33 cellular contexts compared by ENCODE assay signal in genomic region chr19:39037194-39037593, GRCh38. TPM values are rescaled to one million over a fixed set of nuclear protein-coding genes. Genes with fewer than 3 reads are reported as not detected.
"Had no signal": no experiment of that assay in that cellular context is flagged by ENCODE, and none has a peak within 500 bp of the region (broad histone marks: within the 10 kb centered on the region; RNA-seq: fewer than 3 reads in every experiment).

No MANE protein-coding gene starts in this region.

- FAIRE-seq: pancreas had no signal

- H3K9me3 ChIP-seq: pancreas, psoas muscle, suprapubic skin, testis, tibial artery, transverse colon, upper lobe of right lung, uterus had no signal

- H3K4me1 Mint-ChIP-seq: nephron had no signal

- H3K27ac ChIP-seq: neural progenitor cell, pancreas, psoas muscle, spleen, suprapubic skin, testis, tibial artery, transverse colon, upper lobe of right lung, uterus had no signal

- H3K9me3 Mint-ChIP-seq: natural killer cell, type B pancreatic cell had no signal

- H3K4me3 Mint-ChIP-seq: naive thymus-derived CD4-positive, alpha-beta T cell; natural killer cell; nephron; neural progenitor cell; stimulated activated memory B cell treated with anti-CD40 and anti-IgM and Interleukin-4, amounts not matched to agents 10 μg/mL and 1 μg/mL and 100 μg/mL, for 72 hours; stimulated activated naive CD8-positive, alpha-beta T cell treated with anti-CD3 and anti-CD28 coated beads, Interleukin-15, amount 100 ng/mL, for 72 hours; type B pancreatic cell had no signal

- H3K4me1 ChIP-seq: neural progenitor cell, pancreas, psoas muscle, uterus had no signal

- DNase-seq: naive thymus-derived CD4-positive, alpha-beta T cell; natural killer cell; occipital lobe; pancreas; psoas muscle; right cardiac atrium; spleen; stimulated activated CD4-positive, alpha-beta T cell treated with anti-CD3 and anti-CD28 coated beads, Interleukin-12 subunit alpha, Interleukin-12 subunit beta, amount 100 ng/mL, for 4 hours; stimulated activated CD4-positive, alpha-beta T cell treated with anti-CD3 and anti-CD28 coated beads, Interleukin-1b, Interleukin-23, amount 100 ng/mL, for 48 hours; stimulated activated CD4-positive, alpha-beta T cell treated with anti-CD3 and anti-CD28 coated beads, Interleukin-4, amount 100 ng/mL, for 1 hour; stimulated activated CD4-positive, alpha-beta T cell treated with anti-CD3 and anti-CD28 coated beads, Interleukin-4, amount 100 ng/mL, for 4 hours; stimulated activated CD8-positive, alpha-beta memory T cell treated with anti-CD3 and anti-CD28 coated beads, Interleukin-4, amount 100 ng/mL, for 48 hours; stimulated activated naive CD4-positive, alpha-beta T cell; stimulated activated naive CD8-positive, alpha-beta T cell treated with anti-CD3 and anti-CD28 coated beads, Interleukin-15, amount 100 ng/mL, for 72 hours; stimulated activated naive CD8-positive, alpha-beta T cell treated with anti-CD3 and anti-CD28 coated beads, Interleukin-15, Interleukin-2, amounts not matched to agents 100 U/mL and 50 U/mL, for 24 hours; substantia nigra; testis; tibial artery; transverse colon; upper lobe of right lung; uterus had no signal

- H3K27ac Mint-ChIP-seq: naive thymus-derived CD4-positive, alpha-beta T cell; natural killer cell; nephron; neural progenitor cell; stimulated activated memory B cell treated with anti-CD40 and anti-IgM and Interleukin-4, amounts not matched to agents 10 μg/mL and 1 μg/mL and 100 μg/mL, for 72 hours; stimulated activated naive CD8-positive, alpha-beta T cell treated with anti-CD3 and anti-CD28 coated beads, Interleukin-15, amount 100 ng/mL, for 72 hours; type B pancreatic cell had no signal

- H3K9ac ChIP-seq: neural progenitor cell had no signal

- H3K36me3 Mint-ChIP-seq: naive thymus-derived CD4-positive, alpha-beta T cell; natural killer cell; neural progenitor cell; stimulated activated memory B cell treated with anti-CD40 and anti-IgM and Interleukin-4, amounts not matched to agents 10 μg/mL and 1 μg/mL and 100 μg/mL, for 72 hours; type B pancreatic cell had no signal

- H3K27me3 ChIP-seq: pancreas, suprapubic skin, testis, upper lobe of right lung, uterus had no signal

- ATAC-seq: naive thymus-derived CD4-positive, alpha-beta T cell; natural killer cell; psoas muscle; right cardiac atrium; sciatic nerve; stimulated activated memory B cell treated with anti-CD40 and anti-IgM and Interleukin-4, amounts not matched to agents 10 μg/mL and 1 μg/mL and 100 μg/mL, for 72 hours; stimulated activated naive CD8-positive, alpha-beta T cell treated with anti-CD3 and anti-CD28 coated beads, Interleukin-15, amount 100 ng/mL, for 72 hours; stimulated activated naive CD8-positive, alpha-beta T cell treated with anti-CD3 and anti-CD28 coated beads, Interleukin-15, Interleukin-2, amounts not matched to agents 100 U/mL and 50 U/mL, for 24 hours; upper lobe of right lung had no signal

- H3K4me3 ChIP-seq: neural progenitor cell, pancreas, psoas muscle, skin epidermis, smooth muscle cell, spleen, suprapubic skin, testis, tibial artery, transverse colon, upper lobe of right lung, uterus had no signal

- H3K36me3 ChIP-seq: neural progenitor cell, pancreas, spleen, suprapubic skin, tibial artery, transverse colon, upper lobe of right lung, uterus had no signal

RNA-seq across cellular contexts. Expression of gene FBXO27, which starts 4.8 kb away (rescaled TPM):
- polyA plus RNA-seq: naive thymus-derived CD4-positive, alpha-beta T cell had no signal

RNA-seq across cellular contexts. Expression of gene ACP7, which starts 47.0 kb away (rescaled TPM):
- total RNA-seq: naive thymus-derived CD4-positive, alpha-beta T cell; natural killer cell; occipital lobe; osteocyte; posterior vena cava; psoas muscle; renal cortical epithelial cell; right cardiac atrium; spleen; testis; transverse colon; upper lobe of right lung had no signal
- polyA plus RNA-seq: naive thymus-derived CD4-positive, alpha-beta T cell; neural cell; right cardiac atrium; smooth muscle cell; spleen had no signal
